ENCODE assay signal across 1 cellular context in genomic region chr17:81552244-81553017, GRCh38.
TF ChIP-seq lines count a peak whose summit lies in the region.

A gene with protein sequence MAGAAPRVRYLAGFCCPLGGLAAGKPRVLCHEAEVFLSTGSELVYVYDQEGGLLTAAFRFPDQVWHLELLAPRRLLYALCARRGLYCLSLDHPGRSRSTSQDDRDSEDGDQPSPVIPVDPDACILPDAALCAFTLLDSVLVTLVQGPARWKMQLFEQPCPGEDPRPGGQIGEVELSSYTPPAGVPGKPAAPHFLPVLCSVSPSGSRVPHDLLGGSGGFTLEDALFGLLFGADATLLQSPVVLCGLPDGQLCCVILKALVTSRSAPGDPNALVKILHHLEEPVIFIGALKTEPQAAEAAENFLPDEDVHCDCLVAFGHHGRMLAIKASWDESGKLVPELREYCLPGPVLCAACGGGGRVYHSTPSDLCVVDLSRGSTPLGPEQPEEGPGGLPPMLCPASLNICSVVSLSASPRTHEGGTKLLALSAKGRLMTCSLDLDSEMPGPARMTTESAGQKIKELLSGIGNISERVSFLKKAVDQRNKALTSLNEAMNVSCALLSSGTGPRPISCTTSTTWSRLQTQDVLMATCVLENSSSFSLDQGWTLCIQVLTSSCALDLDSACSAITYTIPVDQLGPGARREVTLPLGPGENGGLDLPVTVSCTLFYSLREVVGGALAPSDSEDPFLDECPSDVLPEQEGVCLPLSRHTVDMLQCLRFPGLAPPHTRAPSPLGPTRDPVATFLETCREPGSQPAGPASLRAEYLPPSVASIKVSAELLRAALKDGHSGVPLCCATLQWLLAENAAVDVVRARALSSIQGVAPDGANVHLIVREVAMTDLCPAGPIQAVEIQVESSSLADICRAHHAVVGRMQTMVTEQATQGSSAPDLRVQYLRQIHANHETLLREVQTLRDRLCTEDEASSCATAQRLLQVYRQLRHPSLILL (minus strand): TSS chr17:81552353. CDS start chr17:81552330, 23 bp downstream.

TF ChIP-seq in neural cell, 6 proteins besides CTCF, POLR2A, EP300 and RAD21 (continued from another document):
- TF ChIP-seq REST (IDR thresholded peaks at IDR 0.05; ENCODE audit: borderline replicate concordance) = peak; percentile 49
